ENCODE assay signal across 24 cellular contexts in the genomic region with DNA sequence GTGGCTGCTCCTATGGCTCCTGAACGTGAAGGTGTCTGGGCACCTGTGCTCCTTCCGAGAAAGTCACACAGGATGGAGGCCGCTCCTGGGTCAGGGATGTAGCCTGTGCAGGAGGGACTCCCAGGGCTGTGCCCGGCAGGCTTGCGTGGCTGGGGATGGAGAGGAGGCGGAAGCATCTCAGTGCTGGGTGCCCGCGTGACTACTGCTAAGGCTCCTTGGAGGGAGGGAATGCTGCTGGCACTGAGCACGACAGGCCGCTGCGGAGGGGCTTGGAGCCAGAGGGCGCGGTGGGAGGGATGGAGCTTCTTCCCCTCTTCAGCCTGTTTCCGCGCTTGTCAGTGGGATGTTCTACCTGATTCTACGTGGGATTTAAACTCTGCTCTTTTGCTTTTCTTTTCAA. TPM values are rescaled to one million over a fixed set of nuclear protein-coding genes. Genes with fewer than 3 reads are reported as not detected.
"Had no signal": no experiment of that assay in that cellular context is flagged by ENCODE, and none has a peak within 500 bp of the region (broad histone marks: within the 10 kb centered on the region; RNA-seq: fewer than 3 reads in every experiment).

No MANE protein-coding gene starts in this region.

- H3K27me3 ChIP-seq: dorsolateral prefrontal cortex, esophagus muscularis mucosa, gastrocnemius medialis, neutrophil, pancreas, sigmoid colon, testis, upper lobe of left lung had no signal

- H3K27ac Mint-ChIP-seq: activated B cell treated with CpG ODN at 0.5 μM for 24 hours; activated CD4-positive, alpha-beta T cell treated with anti-CD3 and anti-CD28 coated beads for 36 hours; activated naive CD4-positive, alpha-beta T cell treated with anti-CD3 and anti-CD28 coated beads, Interleukin-2, amount 50 U/mL, for 72 hours; activated T-helper 1 cell treated with anti-CD3 and anti-CD28 coated beads, Interleukin-12 subunit alpha, Interleukin-12 subunit beta, Interleukin-2, Interleukin-4 antibody, amounts not matched to agents 30 ng/mL and 10 ng/mL and 1 ng/mL, durations not matched to agents 14 hours and 24 hours and 36 hours; brain; effector memory CD8-positive, alpha-beta T cell; memory B cell; natural killer cell treated with Interleukin-12 subunit alpha and Interleukin-12 subunit beta and Interleukin-15 and Interleukin-18, amount 100 ng/mL, for 72 hours; stimulated activated naive B cell treated with anti-CD40 and anti-IgM and Interleukin-4, amounts not matched to agents 10 μg/mL and 1 μg/mL and 100 μg/mL, for 72 hours had no signal

- H3K9me3 ChIP-seq: gastrocnemius medialis, neutrophil, pancreas, sigmoid colon, testis had no signal

- DNase-seq: activated B cell treated with CpG ODN at 0.5 μM for 24 hours; activated CD4-positive, alpha-beta T cell treated with anti-CD3 and anti-CD28 coated beads for 36 hours; activated CD4-positive, alpha-beta T cell treated with anti-CD3 and anti-CD28 coated beads, Interleukin-2, amount 50 U/mL, for 4 hours; central memory CD4-positive, alpha-beta T cell; effector memory CD8-positive, alpha-beta T cell; gastrocnemius medialis; hippocampal formation; sigmoid colon; stimulated activated CD4-positive, alpha-beta T cell treated with anti-CD3 and anti-CD28 coated beads, Interleukin-15, amount 100 ng/mL, for 24 hours; stimulated activated CD8-positive, alpha-beta memory T cell treated with anti-CD3 and anti-CD28 coated beads, Interleukin-4, amount 100 ng/mL, for 48 hours; stimulated activated naive B cell treated with anti-CD40 and anti-IgM and Interleukin-4, amounts not matched to agents 10 μg/mL and 1 μg/mL and 100 μg/mL, for 72 hours; testis; upper lobe of left lung had no signal

- H3K4me3 Mint-ChIP-seq: activated B cell treated with CpG ODN at 0.5 μM for 24 hours; activated CD4-positive, alpha-beta T cell treated with anti-CD3 and anti-CD28 coated beads for 36 hours; activated T-helper 1 cell treated with anti-CD3 and anti-CD28 coated beads, Interleukin-12 subunit alpha, Interleukin-12 subunit beta, Interleukin-2, Interleukin-4 antibody, amounts not matched to agents 30 ng/mL and 10 ng/mL and 1 ng/mL, durations not matched to agents 14 hours and 24 hours and 36 hours; brain; effector memory CD8-positive, alpha-beta T cell; memory B cell; natural killer cell treated with Interleukin-12 subunit alpha and Interleukin-12 subunit beta and Interleukin-15 and Interleukin-18, amount 100 ng/mL, for 72 hours; stimulated activated naive B cell treated with anti-CD40 and anti-IgM and Interleukin-4, amounts not matched to agents 10 μg/mL and 1 μg/mL and 100 μg/mL, for 72 hours had no signal

- H3K36me3 ChIP-seq: gastrocnemius medialis, neutrophil, pancreas, sigmoid colon, upper lobe of left lung had no signal

- FAIRE-seq: colon, pancreas had no signal

- H3K4me2 ChIP-seq: smooth muscle cell had no signal

- H3K4me1 ChIP-seq: esophagus muscularis mucosa, gastrocnemius medialis, pancreas, sigmoid colon, testis, upper lobe of left lung had no signal

- H3K4me1 Mint-ChIP-seq: activated B cell treated with CpG ODN at 0.5 μM for 24 hours; activated CD4-positive, alpha-beta T cell treated with anti-CD3 and anti-CD28 coated beads for 36 hours; brain; memory B cell; stimulated activated naive B cell treated with anti-CD40 and anti-IgM and Interleukin-4, amounts not matched to agents 10 μg/mL and 1 μg/mL and 100 μg/mL, for 72 hours had no signal

- H3K27ac ChIP-seq: dorsolateral prefrontal cortex, esophagus muscularis mucosa, gastrocnemius medialis, neutrophil, pancreas, sigmoid colon, testis, upper lobe of left lung had no signal

- H3K4me3 ChIP-seq: dorsolateral prefrontal cortex, esophagus muscularis mucosa, gastrocnemius medialis, pancreas, sigmoid colon, smooth muscle cell, testis, upper lobe of left lung had no signal

- ATAC-seq: activated CD4-positive, alpha-beta T cell treated with anti-CD3 and anti-CD28 coated beads for 36 hours; activated naive CD4-positive, alpha-beta T cell treated with anti-CD3 and anti-CD28 coated beads, Interleukin-2, amount 50 U/mL, for 72 hours; effector memory CD8-positive, alpha-beta T cell; gastrocnemius medialis; natural killer cell treated with Interleukin-12 subunit alpha and Interleukin-12 subunit beta and Interleukin-15 and Interleukin-18, amount 100 ng/mL, for 72 hours; pancreas; stimulated activated naive B cell treated with anti-CD40 and anti-IgM and Interleukin-4, amounts not matched to agents 10 μg/mL and 1 μg/mL and 100 μg/mL, for 72 hours had no signal

RNA-seq across cellular contexts. Expression of gene ADCY1, which starts 35.0 kb away (rescaled TPM):
- total RNA-seq: activated B cell treated with CpG ODN at 0.5 μM for 24 hours had no signal
- polyA plus RNA-seq: smooth muscle cell had no signal
